In genomic region chr2:233617476-233617875, GRCh38 we compare ENCODE assay signal across 13 cellular contexts. TPM values are rescaled to one million over a fixed set of nuclear protein-coding genes. Genes with fewer than 3 reads are reported as not detected.
DNase-seq lines count a peak whose midpoint lies in the region; ATAC-seq, FAIRE-seq and TF ChIP-seq lines count a peak whose summit lies in the region.
"Not testable (repeated sequence)": the region's sequence is repeated elsewhere in the genome, so short reads cannot be mapped to it uniquely, and the experiment has no call there.
"Had no signal": no experiment of that assay in that cellular context is flagged by ENCODE, and none has a peak within 500 bp of the region (broad histone marks: within the 10 kb centered on the region; RNA-seq: fewer than 3 reads in every experiment).

TSS of gene UGT1A8 (plus strand) at chr2:233617633. CDS start at chr2:233617708, 75 bp downstream.

- intact Hi-C loops in mucosa of descending colon (cut with DNase I, micrococcal nuclease): not testable (repeated sequence)

- H3K27me3 ChIP-seq in Peyer's patch; bronchial epithelial cell (ENCODE audit: control insufficient read depth, insufficient read depth, low read length); foreskin keratinocyte; small intestine (ENCODE audit: control insufficient read depth in 2 of 2, insufficient read depth in 2 of 2, low read length in 2 of 2): not testable (repeated sequence)

- peak within 1 kb of the TSS in 2 of 4 donors; percentile 22 to 23 for H3K4me3 ChIP-seq in Peyer's patch
- not testable (repeated sequence) for H3K4me3 ChIP-seq in bronchial epithelial cell (ENCODE audit: low read depth, low read length); mucosa of descending colon; small intestine (ENCODE audit: low read depth in 1 of 2, low read length in 2 of 2)

- H3K36me3 ChIP-seq in Peyer's patch; bronchial epithelial cell (ENCODE audit: control insufficient read depth, insufficient read depth, low read length); mucosa of descending colon (ENCODE audit: low read depth); small intestine (ENCODE audit: control insufficient read depth in 2 of 2, insufficient read depth in 2 of 2, low read length in 2 of 2): not testable (repeated sequence)

- H3K9me3 ChIP-seq in Peyer's patch; mucosa of descending colon; small intestine (ENCODE audit: control insufficient read depth, low read depth): not testable (repeated sequence)

- DNase-seq in HT-29 (ENCODE audit: low spot score): peak; percentile 80
- peak in 2 of 3 donors; percentile 48 to 57 for DNase-seq in Peyer's patch
- not testable (repeated sequence) for DNase-seq in bronchial epithelial cell (ENCODE audit: low read depth); foreskin keratinocyte
- DNase-seq in mucosa of descending colon: peak; percentile 61 to 77 (median 72)
- DNase-seq in small intestine: peak; percentile 78

- not testable (repeated sequence) for TF ChIP-seq CTCF in Peyer's patch (IDR thresholded peaks at IDR 0.05); bronchial epithelial cell (IDR thresholded peaks at IDR 0.05; ENCODE audit: insufficient read depth, low read length, severe bottlenecking); foreskin keratinocyte (conservative IDR thresholded peaks at IDR 0.05); mucosa of descending colon (IDR thresholded peaks at IDR 0.05)

- WGBS in small intestine, 3 donors: 18 to 58% (median 33%) methylated on average over 5 of the region's 5 CpGs

- H3K27ac ChIP-seq in Peyer's patch: peak within 1 kb of the TSS in 1 of 4 donors; percentile 35
- H3K27ac ChIP-seq in foreskin keratinocyte; small intestine (ENCODE audit: low read depth in 1 of 2, low read length in 1 of 2): not testable (repeated sequence)

- H3K4me1 ChIP-seq in Peyer's patch; foreskin keratinocyte; mucosa of descending colon (ENCODE audit: low read depth); small intestine (ENCODE audit: control insufficient read depth in 2 of 2, insufficient read depth in 1 of 2, low read depth in 1 of 2, low read length in 1 of 2): not testable (repeated sequence)

- peak; percentile 16 for ATAC-seq in foreskin keratinocyte
- ATAC-seq in mucosa of descending colon: peak; percentile 99

- peak; percentile 27 to 31 for TF ChIP-seq POLR2A in Peyer's patch (IDR thresholded peaks at IDR 0.05)

- peak; percentile 47 for FAIRE-seq in bronchial epithelial cell (lab: Jason Lieb, UNC)
- not testable (repeated sequence) for FAIRE-seq in small intestine (lab: Jason Lieb, UNC)

RNA-seq across cellular contexts. Expression of gene UGT1A8, which starts in this region (rescaled TPM):
- total RNA-seq in HT-29 (2014; rRNA removed; shearing (Covaris generic)): 43.6 and 56.6 TPM in 2 replicates
- 10 to 100 TPM in 2 of 4 donors, 1 to 10 TPM in 2; 2.5 to 19.6 (median 10.5) TPM for total RNA-seq in Peyer's patch
- under 0.01 TPM in 2 replicates for total RNA-seq in bronchial epithelial cell
- total RNA-seq in foreskin keratinocyte: not detected in 2 replicates
- polyA plus RNA-seq in foreskin keratinocyte: not detected in 2 replicates
- 10 to 100 TPM in 2 of 3 donors, 1 to 10 TPM in 1; 7.4 to 34.2 (median 12.2) TPM for total RNA-seq in mucosa of descending colon
- polyA plus RNA-seq in small intestine: 10 to 100 TPM in 1 of 3 donors, 1 to 10 TPM in 2; 3.3 to 13.6 (median 6.5) TPM
- total RNA-seq: A172; A673; Calu3; CD4-positive, alpha-beta memory T cell; H1; H7 had no signal
- polyA plus RNA-seq: BJ; CD4-positive, alpha-beta memory T cell; H1 had no signal

Comparison
In these comparisons a context has a peak if more than half of its experiments do, and no peak if none do; other contexts are left out.
1. Peak in ATAC-seq in foreskin keratinocyte; RNA of the gene not detected or under 1 TPM.